Comparison of ENCODE assay signal across 27 cellular contexts in the genomic region with DNA sequence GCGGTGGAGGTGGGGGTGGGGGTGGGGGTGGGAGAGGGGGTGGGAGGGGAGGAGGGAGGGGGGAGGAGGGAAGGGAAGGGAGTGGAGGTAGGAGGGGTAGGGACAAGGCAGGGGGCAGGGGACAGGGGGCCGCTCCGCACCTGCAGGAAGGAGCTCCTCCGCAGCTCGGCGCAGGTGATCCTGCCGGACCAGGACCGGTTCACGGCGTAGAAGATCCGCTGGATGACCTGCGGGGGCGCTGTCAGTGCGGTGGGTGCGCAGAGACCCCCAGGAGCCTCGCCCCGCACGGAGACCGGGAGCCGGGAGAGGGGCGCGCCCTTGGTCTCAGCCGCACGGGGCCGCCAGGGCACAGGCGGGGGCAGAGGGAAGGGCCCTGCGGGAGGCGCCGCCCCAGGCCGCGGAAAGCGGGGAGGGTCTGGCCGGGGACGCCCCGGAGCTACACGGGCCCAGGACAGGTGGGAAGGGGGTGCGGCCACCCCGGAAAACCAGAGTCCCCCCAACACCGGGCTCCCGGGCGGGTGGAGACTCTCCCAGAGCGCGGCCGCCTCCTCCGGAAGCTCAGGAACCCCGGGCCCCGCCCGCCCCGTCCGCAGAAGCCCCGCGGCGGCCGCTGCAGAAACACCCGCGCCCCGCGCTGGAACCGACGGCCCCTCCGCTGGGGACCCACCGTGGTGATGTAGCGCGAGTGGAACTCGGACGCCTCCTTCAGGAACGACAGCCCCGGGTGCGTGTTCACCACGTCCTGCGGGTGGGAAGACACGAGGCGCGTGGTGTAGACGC. TPM values are rescaled to one million over a fixed set of nuclear protein-coding genes. Genes with fewer than 3 reads are reported as not detected.
A peak's percentile ranks its signal among the peaks of the same experiment; 100 is the strongest.
DNase-seq lines count a peak whose midpoint lies in the region; ATAC-seq, FAIRE-seq and TF ChIP-seq lines count a peak whose summit lies in the region.
"Had no signal": no experiment of that assay in that cellular context is flagged by ENCODE, and none has a peak within 500 bp of the region (broad histone marks: within the 10 kb centered on the region; RNA-seq: fewer than 3 reads in every experiment).

No MANE protein-coding gene starts in this region.

- ATAC-seq in heart left ventricle: no peak
- no peak for ATAC-seq in mucosa of descending colon
- ATAC-seq in stimulated activated memory B cell treated with anti-CD40 and anti-IgM and Interleukin-4, amounts not matched to agents 10 μg/mL and 1 μg/mL and 100 μg/mL, for 72 hours: peak; percentile 71
- ATAC-seq: activated CD8-positive, alpha-beta T cell treated with anti-CD3 and anti-CD28 coated beads, Interleukin-2, amount 10 ng/mL, durations not matched to agents 7 days and 5 days had no signal

- H3K9me3 ChIP-seq in WERI-Rb-1 (ENCODE audit: severe bottlenecking) (peaks cover 7% of the 10 kb centered on the region), heart left ventricle (no peaks in the 10 kb centered on the region), mucosa of descending colon (no peaks in the 10 kb centered on the region)
- H3K9me3 ChIP-seq: breast epithelium, HAP-1, MG63 had no signal

- peaks cover 10% of the 10 kb centered on the region for H3K36me3 ChIP-seq in WERI-Rb-1
- peaks cover 0 to 31% (median 16%) of the 10 kb centered on the region in 9 donors for H3K36me3 ChIP-seq in heart left ventricle
- no peaks in the 10 kb centered on the region for H3K36me3 ChIP-seq in mucosa of descending colon (ENCODE audit: low read depth)
- H3K36me3 ChIP-seq: breast epithelium, MG63 had no signal

- no peak overlapping the region for H3K27ac Mint-ChIP-seq in stimulated activated memory B cell treated with anti-CD40 and anti-IgM and Interleukin-4, amounts not matched to agents 10 μg/mL and 1 μg/mL and 100 μg/mL, for 72 hours
- H3K27ac Mint-ChIP-seq: activated CD8-positive, alpha-beta T cell treated with anti-CD3 and anti-CD28 coated beads, Interleukin-2, amount 10 ng/mL, durations not matched to agents 7 days and 5 days; activated naive CD8-positive, alpha-beta T cell; immature natural killer cell; stimulated activated naive CD8-positive, alpha-beta T cell treated with anti-CD3 and anti-CD28 coated beads, Interleukin-15, Interleukin-2, amounts not matched to agents 100 ng/mL and 50 ng/mL, for 24 hours had no signal

- H3K4me1 ChIP-seq in heart left ventricle (peaks cover 0 to 13% (median 5%) of the 10 kb centered on the region in 12 donors), mucosa of descending colon (ENCODE audit: low read depth) (no peaks in the 10 kb centered on the region)
- H3K4me1 ChIP-seq: breast epithelium, HAP-1 had no signal

- no peaks in the 10 kb centered on the region for H3K27me3 Mint-ChIP-seq in stimulated activated memory B cell treated with anti-CD40 and anti-IgM and Interleukin-4, amounts not matched to agents 10 μg/mL and 1 μg/mL and 100 μg/mL, for 72 hours
- H3K27me3 Mint-ChIP-seq: activated naive CD8-positive, alpha-beta T cell; stimulated activated naive CD8-positive, alpha-beta T cell treated with anti-CD3 and anti-CD28 coated beads, Interleukin-15, Interleukin-2, amounts not matched to agents 100 ng/mL and 50 ng/mL, for 24 hours had no signal

- H3K27me3 ChIP-seq in WERI-Rb-1 (ENCODE audit: insufficient read depth, low read depth, severe bottlenecking): no peaks in the 10 kb centered on the region
- no peaks in the 10 kb centered on the region for H3K27me3 ChIP-seq in heart left ventricle
- H3K27me3 ChIP-seq: breast epithelium, MG63 had no signal

- no peak for TF ChIP-seq CTCF in WERI-Rb-1 (IDR thresholded peaks at IDR 0.05; ENCODE audit: low read depth, low read length)
- TF ChIP-seq CTCF in heart left ventricle (IDR thresholded peaks at IDR 0.05): no peak
- no peak for TF ChIP-seq CTCF in mucosa of descending colon (IDR thresholded peaks at IDR 0.05)

- TF ChIP-seq POLR2A in heart left ventricle (IDR thresholded peaks at IDR 0.05): no peak

- peaks cover 3% of the 10 kb centered on the region for H3K9me3 Mint-ChIP-seq in stimulated activated memory B cell treated with anti-CD40 and anti-IgM and Interleukin-4, amounts not matched to agents 10 μg/mL and 1 μg/mL and 100 μg/mL, for 72 hours
- H3K9me3 Mint-ChIP-seq: immature natural killer cell; stimulated activated naive CD8-positive, alpha-beta T cell treated with anti-CD3 and anti-CD28 coated beads, Interleukin-15, Interleukin-2, amounts not matched to agents 100 ng/mL and 50 ng/mL, for 24 hours had no signal

- FAIRE-seq in urothelium cell line (lab: Jason Lieb, UNC): no peak
- FAIRE-seq: GM12892, small intestine had no signal

- DNase-seq in WERI-Rb-1 (peak; percentile 2), heart left ventricle (peak in 3 of 5 donors; percentile 18 to 53 (median 21)), mucosa of descending colon (peak in 2 of 3 donors; percentile 21 to 43), urothelium cell line (ENCODE audit: low spot score) (no peak), SHP77 treated with DMSO at 0.1 percent for 48 hours (lab: John Stamatoyannopoulos, UW) (no peak), Ammon's horn (ENCODE audit: low spot score) (no peak)
- DNase-seq: activated CD8-positive, alpha-beta T cell treated with anti-CD3 and anti-CD28 coated beads, Interleukin-2, amount 10 ng/mL, durations not matched to agents 7 days and 5 days; activated T-cell treated with anti-CD3 and anti-CD28 coated beads for 4 hours; C1 segment of cervical spinal cord; DMS53; immature natural killer cell; mesendoderm; MG63; NCI-H1105 treated with DMSO at 0.1 percent for 48 hours; NCI-H187 treated with DMSO at 0.1 percent for 48 hours; NCI-H2171; NCI-H510A; OCI-M1; small intestine; T-helper 2 cell had no signal

- WGBS in heart left ventricle, 4 donors: 94 to 97% (median 96%) methylated on average over 37 to 75 of the region's 75 CpGs

- intact Hi-C loops in heart left ventricle (cut with DNase I) (no loop called here), mucosa of descending colon (cut with DNase I, micrococcal nuclease) (no loop called here)

- H3K36me3 Mint-ChIP-seq in stimulated activated memory B cell treated with anti-CD40 and anti-IgM and Interleukin-4, amounts not matched to agents 10 μg/mL and 1 μg/mL and 100 μg/mL, for 72 hours: peaks cover 46% of the 10 kb centered on the region
- H3K36me3 Mint-ChIP-seq: immature natural killer cell had no signal

- H3K4me3 Mint-ChIP-seq in stimulated activated memory B cell treated with anti-CD40 and anti-IgM and Interleukin-4, amounts not matched to agents 10 μg/mL and 1 μg/mL and 100 μg/mL, for 72 hours: no peak overlapping the region
- H3K4me3 Mint-ChIP-seq: activated CD8-positive, alpha-beta T cell treated with anti-CD3 and anti-CD28 coated beads, Interleukin-2, amount 10 ng/mL, durations not matched to agents 7 days and 5 days; activated naive CD8-positive, alpha-beta T cell; immature natural killer cell; stimulated activated naive CD8-positive, alpha-beta T cell treated with anti-CD3 and anti-CD28 coated beads, Interleukin-15, Interleukin-2, amounts not matched to agents 100 ng/mL and 50 ng/mL, for 24 hours had no signal

- no peaks in the 10 kb centered on the region for H3K4me1 Mint-ChIP-seq in stimulated activated memory B cell treated with anti-CD40 and anti-IgM and Interleukin-4, amounts not matched to agents 10 μg/mL and 1 μg/mL and 100 μg/mL, for 72 hours
- H3K4me1 Mint-ChIP-seq: immature natural killer cell had no signal

- H3K27ac ChIP-seq in WERI-Rb-1: no peak overlapping the region
- no peak overlapping the region for H3K27ac ChIP-seq in heart left ventricle
- H3K27ac ChIP-seq: breast epithelium, KMS-11 had no signal

- H3K4me3 ChIP-seq in WERI-Rb-1 (ENCODE audit: low read depth, low read length): no peak overlapping the region
- no peak overlapping the region for H3K4me3 ChIP-seq in heart left ventricle
- H3K4me3 ChIP-seq in mucosa of descending colon: no peak overlapping the region
- H3K4me3 ChIP-seq: breast epithelium, HAP-1, MG63 had no signal

RNA-seq across cellular contexts. Expression of gene GTPBP6, which starts 27.6 kb away (rescaled TPM):
- 10 to 100 TPM; 31.3 to 71.5 (median 47.5) TPM for total RNA-seq in heart left ventricle
- 100 to 1,000 TPM in 1 of 2 donors, 10 to 100 TPM in 1; 50.6 to 102 TPM for polyA plus RNA-seq in heart left ventricle
- total RNA-seq in mucosa of descending colon: 10 to 100 TPM; 49.8 to 55.8 (median 54.1) TPM

RNA-seq across cellular contexts. Expression of gene PPP2R3B, which starts 40.5 kb away (rescaled TPM):
- total RNA-seq in heart left ventricle (100 to 1,000 TPM in 8 of 9 donors, 10 to 100 TPM in 1; 98.3 to 186 (median 113) TPM), mucosa of descending colon (10 to 100 TPM in 2 of 3 donors, 1 to 10 TPM in 1; 9.2 to 11.6 (median 11.2) TPM)
- polyA plus RNA-seq in heart left ventricle: 100 to 1,000 TPM in 1 of 2 donors, 10 to 100 TPM in 1; 60.9 to 181 TPM

Comparison
In these comparisons a context has a peak if more than half of its experiments do, and no peak if none do; other contexts are left out.
1. DNase-seq: peak in WERI-Rb-1 (single experiment), heart left ventricle (3 of 5) and mucosa of descending colon (2 of 3); none in urothelium cell line (single experiment), SHP77 treated with DMSO at 0.1 percent for 48 hours (single experiment) and Ammon's horn (single experiment).
2. RNA of gene PPP2R3B, which starts 40.5 kb away (total RNA-seq): 98.3 to 186 TPM in heart left ventricle; 9.2 to 11.6 TPM in mucosa of descending colon; every median in the first group is over 4 times any median in the second.